ENCODE assay signal across 8 cellular contexts in genomic region chr2:130797493-130798435, GRCh38. TPM values are rescaled to one million over a fixed set of nuclear protein-coding genes. Genes with fewer than 3 reads are reported as not detected.
DNase-seq lines count a peak whose midpoint lies in the region; ATAC-seq and TF ChIP-seq lines count a peak whose summit lies in the region.

No MANE protein-coding gene starts in this region.

- no peaks in the 10 kb centered on the region for H3K4me1 ChIP-seq in PC-9 (replicated peaks; ENCODE audit: insufficient read depth)
- no peaks in the 10 kb centered on the region for H3K4me1 ChIP-seq in fibroblast of lung (ENCODE audit: control insufficient read depth, extremely low read depth, insufficient read depth, low read length)

- CTCF ChIA-PET in PC-9 (lab: Charles Lee) = interaction anchor here (0.6 to 1.5 kb wide), 10 partner anchors 27 to 355 kb away, joined by 3 to 7 read pairs (median 3); no protein-coding TSS in a partner anchor

- no peaks in the 10 kb centered on the region for H3K9me2 ChIP-seq in PC-9 (ENCODE audit: insufficient read depth)

- H3K4me2 ChIP-seq in PC-9 (peak overlapping the region; percentile 90), fibroblast of lung (ENCODE audit: extremely low read depth, insufficient read depth, low read length) (peak overlapping the region; percentile 88)

- H2AFZ ChIP-seq in PC-9 (peak overlapping the region; percentile 100), fibroblast of lung (ENCODE audit: low read length) (peak overlapping the region; percentile 98)

- peak overlapping the region; percentile 71 to 77 for H3K4me3 Mint-ChIP-seq in activated T-cell treated with anti-CD3 and anti-CD28 coated beads, Interleukin-2, amount 50 U/mL, for 72 hours
- H3K4me3 Mint-ChIP-seq in natural killer cell = peak overlapping the region; percentile 81
- peak overlapping the region; percentile 71 to 79 for H3K4me3 Mint-ChIP-seq in stimulated activated naive B cell treated with anti-CD40 and anti-IgM and Interleukin-4, amounts not matched to agents 10 μg/mL and 1 μg/mL and 100 μg/mL, for 72 hours

- H3K36me3 Mint-ChIP-seq in activated T-cell treated with anti-CD3 and anti-CD28 coated beads, Interleukin-2, amount 50 U/mL, for 72 hours (ENCODE audit: insufficient read depth in 2 of 2) = no peaks in the 10 kb centered on the region
- H3K36me3 Mint-ChIP-seq in natural killer cell = no peaks in the 10 kb centered on the region
- no peaks in the 10 kb centered on the region for H3K36me3 Mint-ChIP-seq in stimulated activated naive B cell treated with anti-CD40 and anti-IgM and Interleukin-4, amounts not matched to agents 10 μg/mL and 1 μg/mL and 100 μg/mL, for 72 hours

- no peaks in the 10 kb centered on the region for H3K36me3 ChIP-seq in PC-9 (ENCODE audit: low read depth)
- H3K36me3 ChIP-seq in fibroblast of lung (ENCODE audit: control insufficient read depth, insufficient read depth, low read length) = no peaks in the 10 kb centered on the region

- intact Hi-C loops in PC-9 (cut with micrococcal nuclease; ENCODE audit: unreplicated experiment) = loop anchor here (1.0 to 5.0 kb wide), 5 partner anchors 39 to 350 kb away; partner anchors contain the start of genes ARHGEF4 and FAM168B
- intact Hi-C loops in natural killer cell (cut with micrococcal nuclease) = loop anchor here (1.0 to 10.0 kb wide), 4 partner anchors 71 to 307 kb away; partner anchors contain the start of gene PLEKHB2

- no peaks in the 10 kb centered on the region for H3K9me3 ChIP-seq in PC-9 (ENCODE audit: insufficient read depth, low read depth)
- H3K9me3 ChIP-seq in fibroblast of lung (ENCODE audit: control insufficient read depth, insufficient read depth, low read depth, low read length) = no peaks in the 10 kb centered on the region

- no peaks in the 10 kb centered on the region for H3K79me2 ChIP-seq in PC-9 (ENCODE audit: low read depth)
- H3K79me2 ChIP-seq in fibroblast of lung (ENCODE audit: control insufficient read depth, insufficient read depth, low read length) = no peaks in the 10 kb centered on the region

- H3K9me3 Mint-ChIP-seq in activated T-cell treated with anti-CD3 and anti-CD28 coated beads, Interleukin-2, amount 50 U/mL, for 72 hours = no peaks in the 10 kb centered on the region
- no peaks in the 10 kb centered on the region for H3K9me3 Mint-ChIP-seq in natural killer cell
- no peaks in the 10 kb centered on the region for H3K9me3 Mint-ChIP-seq in stimulated activated naive B cell treated with anti-CD40 and anti-IgM and Interleukin-4, amounts not matched to agents 10 μg/mL and 1 μg/mL and 100 μg/mL, for 72 hours

- no peak overlapping the region for H3K27ac Mint-ChIP-seq in activated T-cell treated with anti-CD3 and anti-CD28 coated beads, Interleukin-2, amount 50 U/mL, for 72 hours
- peak overlapping the region; percentile 84 to 95 for H3K27ac Mint-ChIP-seq in natural killer cell
- H3K27ac Mint-ChIP-seq in stimulated activated naive B cell treated with anti-CD40 and anti-IgM and Interleukin-4, amounts not matched to agents 10 μg/mL and 1 μg/mL and 100 μg/mL, for 72 hours = peak overlapping the region; percentile 25

- peak; percentile 93 for ATAC-seq in GM21526 (IDR thresholded peaks at IDR 0.05; ENCODE audit: low FRiP score, unreplicated experiment)
- peak; percentile 93 for ATAC-seq in activated T-cell treated with anti-CD3 and anti-CD28 coated beads, Interleukin-2, amount 50 U/mL, for 72 hours (replicated peaks in 1 of 2)
- peak; percentile 81 to 93 (median 85) for ATAC-seq in natural killer cell
- peak; percentile 93 to 94 for ATAC-seq in stimulated activated naive B cell treated with anti-CD40 and anti-IgM and Interleukin-4, amounts not matched to agents 10 μg/mL and 1 μg/mL and 100 μg/mL, for 72 hours (replicated peaks)

- POLR2A ChIA-PET in PC-9 (lab: Charles Lee; ENCODE audit: unreplicated experiment) = no interaction called here

- H3K27ac ChIP-seq in PC-9 (0 out of 2 replicates have a peak overlapping the region, but pooled peaks have one; percentile 46), fibroblast of lung (ENCODE audit: insufficient read depth, low read length) (peak overlapping the region; percentile 53)

- H3K4me1 Mint-ChIP-seq in activated T-cell treated with anti-CD3 and anti-CD28 coated beads, Interleukin-2, amount 50 U/mL, for 72 hours (ENCODE audit: low read depth) = peaks cover 3% of the 10 kb centered on the region
- peaks cover 38 to 48% of the 10 kb centered on the region in 2 donors for H3K4me1 Mint-ChIP-seq in natural killer cell
- peaks cover 5% of the 10 kb centered on the region in 2 donors for H3K4me1 Mint-ChIP-seq in stimulated activated naive B cell treated with anti-CD40 and anti-IgM and Interleukin-4, amounts not matched to agents 10 μg/mL and 1 μg/mL and 100 μg/mL, for 72 hours

- H4K20me1 ChIP-seq in PC-9 (ENCODE audit: insufficient read depth) (no peaks in the 10 kb centered on the region), fibroblast of lung (ENCODE audit: control insufficient read depth, extremely low read depth, insufficient read depth, low read length) (no peaks in the 10 kb centered on the region)

- H3F3A ChIP-seq in PC-9 (ENCODE audit: insufficient read depth, low read depth) = no peaks in the 10 kb centered on the region

- TF ChIP-seq CTCF in PC-9 (conservative IDR thresholded peaks at IDR 0.05) (peak; percentile 81), fibroblast of lung (conservative IDR thresholded peaks at IDR 0.05 in 1 of 2, IDR thresholded peaks at IDR 0.05 in 1 of 2; ENCODE audit: low read depth in 1 of 2, low read length in 2 of 2) (peak; percentile 67 to 68), natural killer cell (IDR thresholded peaks at IDR 0.05) (peak; percentile 78)

- peak overlapping the region; percentile 80 for H3K9ac ChIP-seq in fibroblast of lung (ENCODE audit: insufficient read depth, low read length)

- no TSS peak for BruUV-seq in PC-9 (replicated peaks; lab: Mats Ljungman, UMichigan)

- H3K4me3 ChIP-seq in PC-9 = peak overlapping the region; percentile 99
- H3K4me3 ChIP-seq in fibroblast of lung (replicated peaks in 1 of 4; ENCODE audit: control extremely low read depth in 1 of 4, insufficient read depth in 1 of 4, low read depth in 3 of 4, low read length in 4 of 4) = peak overlapping the region; percentile 58 to 78 (median 68)

- DNase-seq in DMS79 (lab: John Stamatoyannopoulos, UW) = peak; percentile 77
- peak; percentile 87 for DNase-seq in HuH-7 (ENCODE audit: low spot score)
- peak; percentile 53 to 91 for DNase-seq in PC-9
- peak; percentile 94 to 95 for DNase-seq in activated T-cell treated with anti-CD3 and anti-CD28 coated beads, Interleukin-2, amount 50 U/mL, for 72 hours
- peak; percentile 76 to 80 for DNase-seq in fibroblast of lung (ENCODE audit: low read depth in 2 of 2)
- DNase-seq in natural killer cell = peak; percentile 87
- peak; percentile 84 for DNase-seq in stimulated activated naive B cell treated with anti-CD40 and anti-IgM and Interleukin-4, amounts not matched to agents 10 μg/mL and 1 μg/mL and 100 μg/mL, for 72 hours

- H3K27me3 ChIP-seq in PC-9 (ENCODE audit: insufficient read depth, low read depth) (no peaks in the 10 kb centered on the region), fibroblast of lung (ENCODE audit: control insufficient read depth, insufficient read depth, low read length) (no peaks in the 10 kb centered on the region)

- H3K27me3 Mint-ChIP-seq in activated T-cell treated with anti-CD3 and anti-CD28 coated beads, Interleukin-2, amount 50 U/mL, for 72 hours (ENCODE audit: low read depth) = peaks cover 7% of the 10 kb centered on the region
- no peaks in the 10 kb centered on the region for H3K27me3 Mint-ChIP-seq in natural killer cell (ENCODE audit: low read depth in 2 of 2)
- peaks cover 14 to 19% of the 10 kb centered on the region in 2 donors for H3K27me3 Mint-ChIP-seq in stimulated activated naive B cell treated with anti-CD40 and anti-IgM and Interleukin-4, amounts not matched to agents 10 μg/mL and 1 μg/mL and 100 μg/mL, for 72 hours

RNA-seq across cellular contexts. Expression of gene ARHGEF4, which starts 39.0 kb away (rescaled TPM):
- 16.1 and 20.0 TPM in 2 replicates for total RNA-seq in PC-9 (2021)
- 1 to 10 TPM in 1 of 2 donors, under 1 TPM in 1; 0.63 to 1.7 TPM for total RNA-seq in activated T-cell treated with anti-CD3 and anti-CD28 coated beads, Interleukin-2, amount 50 U/mL, for 72 hours
- total RNA-seq in fibroblast of lung = 0.83 and 1.5 TPM in 2 replicates
- 0.05 and 0.66 TPM in 2 replicates for polyA plus RNA-seq in fibroblast of lung
- 0.30 and 0.60 TPM in 2 replicates for polyA plus RNA-seq in fibroblast of lung (2012)
- not detected in 2 replicates for polyA minus RNA-seq in fibroblast of lung (ENCODE audit: low replicate concordance)
- total RNA-seq in natural killer cell = under 1 TPM in 1 of 3 donors, not detected in 2; 0.11 TPM

RNA-seq across cellular contexts. Expression of gene AMER3, which starts 42.4 kb away (rescaled TPM):
- total RNA-seq in PC-9 (2021) (not detected in 2 replicates), fibroblast of lung (not detected in 2 replicates), natural killer cell (not detected)
- total RNA-seq in activated T-cell treated with anti-CD3 and anti-CD28 coated beads, Interleukin-2, amount 50 U/mL, for 72 hours = not detected
- polyA plus RNA-seq in fibroblast of lung = not detected in 2 replicates
- polyA plus RNA-seq in fibroblast of lung (2012) = not detected in 2 replicates
- polyA minus RNA-seq in fibroblast of lung (ENCODE audit: low replicate concordance) = not detected in 2 replicates

Comparison
In these comparisons a context has a peak if more than half of its experiments do, and no peak if none do; other contexts are left out.
1. Peak in every context shown above with its lines: DNase-seq, ATAC-seq, H3K4me3 ChIP-seq and H3K27ac ChIP-seq.